ENCODE assay signal across 16 cellular contexts in the genomic region with DNA sequence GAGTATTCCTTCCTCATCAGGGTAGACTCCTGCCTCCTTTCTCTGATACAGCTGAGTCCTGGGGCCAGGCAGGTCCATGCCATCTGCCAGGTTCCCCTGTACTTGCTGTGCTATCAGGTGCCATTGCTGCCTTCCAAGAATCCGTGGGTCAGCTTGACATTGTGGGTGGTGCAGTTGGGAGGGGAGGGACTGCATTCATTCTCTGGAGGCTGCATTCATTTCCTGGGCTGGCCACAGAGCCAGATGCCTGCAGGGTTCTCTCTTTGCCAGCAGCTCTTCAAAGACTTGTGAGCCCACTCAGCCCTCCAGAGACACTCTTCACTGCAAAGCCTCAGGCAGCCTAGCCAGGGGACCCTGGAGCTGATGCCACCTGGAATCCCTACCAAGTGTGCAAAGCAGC. TPM values are rescaled to one million over a fixed set of nuclear protein-coding genes. Genes with fewer than 3 reads are reported as not detected.
DNase-seq lines count a peak whose midpoint lies in the region; ATAC-seq, FAIRE-seq and TF ChIP-seq lines count a peak whose summit lies in the region.
"Had no signal": no experiment of that assay in that cellular context is flagged by ENCODE, and none has a peak within 500 bp of the region (broad histone marks: within the 10 kb centered on the region; RNA-seq: fewer than 3 reads in every experiment).

No MANE protein-coding gene starts in this region.

- H3K79me2 ChIP-seq in GM23338 (replicated peaks; ENCODE audit: insufficient read depth), result no peaks in the 10 kb centered on the region

- peak overlapping the region; percentile 66; the same call in 1 of the 2 replicates for H2AFZ ChIP-seq in GM23338

- H3K36me3 ChIP-seq in GM23338 (ENCODE audit: insufficient read depth), result no peaks in the 10 kb centered on the region
- no peaks in the 10 kb centered on the region for H3K36me3 ChIP-seq in RWPE2 (ENCODE audit: low read depth)
- H3K36me3 ChIP-seq in tibial nerve, result no peaks in the 10 kb centered on the region
- no peaks in the 10 kb centered on the region for H3K36me3 ChIP-seq in small intestine (ENCODE audit: control insufficient read depth in 2 of 2, insufficient read depth in 2 of 2, low read length in 2 of 2)
- H3K36me3 ChIP-seq: adrenal gland, colonic mucosa had no signal

- H3K4me2 ChIP-seq in GM23338, result no peak overlapping the region

- H3K9me3 Mint-ChIP-seq in GM23338, result no peaks in the 10 kb centered on the region
- H3K9me3 Mint-ChIP-seq: activated T-cell treated with anti-CD3 and anti-CD28 coated beads, Interleukin-2, amount 50 U/mL, for 24 hours had no signal

- 0 to 8% methylated on average over 1 of the region's 1 CpG for WGBS in tibial nerve, 2 donors
- WGBS in small intestine, 3 donors, result 0 to 22% (median 19%) methylated on average over 1 of the region's 1 CpG

- peaks cover 10% of the 10 kb centered on the region; the same call in 1 of the 2 replicates for H3K9me2 ChIP-seq in GM23338 (ENCODE audit: insufficient read depth)

- H3K27ac ChIP-seq in GM23338 (ENCODE audit: low read depth) (no peak overlapping the region), RWPE2 (ENCODE audit: poor library complexity, severe bottlenecking) (no peak overlapping the region), tibial nerve (no peak overlapping the region), small intestine (ENCODE audit: low read depth in 1 of 2, low read length in 1 of 2) (no peak overlapping the region)
- H3K27ac ChIP-seq: adrenal gland, colonic mucosa had no signal

- TF ChIP-seq POLR2A in tibial nerve (IDR thresholded peaks at IDR 0.05), result no peak

- H3F3A ChIP-seq in GM23338 (replicated peaks; ENCODE audit: low read depth), result no peaks in the 10 kb centered on the region

- H3K4me1 Mint-ChIP-seq in GM23338, result peaks cover 20% of the 10 kb centered on the region; the same call in 2 of the 3 replicates
- H3K4me1 Mint-ChIP-seq: memory B cell had no signal

- TF ChIP-seq CTCF in GM23338 (conservative IDR thresholded peaks at IDR 0.05; ENCODE audit: low read depth in 2 of 2) (no peak), RWPE2 (IDR thresholded peaks at IDR 0.05; ENCODE audit: poor library complexity, severe bottlenecking) (no peak), tibial nerve (IDR thresholded peaks at IDR 0.05) (no peak)

- no peak for TF ChIP-seq EP300 in tibial nerve (IDR thresholded peaks at IDR 0.05)

- no peaks in the 10 kb centered on the region for H4K20me1 ChIP-seq in GM23338 (replicated peaks; ENCODE audit: insufficient read depth)

- H3K9me3 ChIP-seq in RWPE2 (ENCODE audit: severe bottlenecking) (no peaks in the 10 kb centered on the region), tibial nerve (no peaks in the 10 kb centered on the region), small intestine (ENCODE audit: control insufficient read depth, low read depth) (no peaks in the 10 kb centered on the region)
- H3K9me3 ChIP-seq: adrenal gland, colonic mucosa had no signal

- H3K27me3 ChIP-seq in GM23338 (ENCODE audit: insufficient read depth), result no peaks in the 10 kb centered on the region
- H3K27me3 ChIP-seq in RWPE2 (ENCODE audit: insufficient read depth, poor library complexity, severe bottlenecking), result no peaks in the 10 kb centered on the region
- H3K27me3 ChIP-seq in tibial nerve, result no peaks in the 10 kb centered on the region
- H3K27me3 ChIP-seq in small intestine (ENCODE audit: control insufficient read depth in 2 of 2, insufficient read depth in 2 of 2, low read length in 2 of 2), result no peaks in the 10 kb centered on the region
- H3K27me3 ChIP-seq: adrenal gland, colonic mucosa had no signal

- H3K27me3 Mint-ChIP-seq in GM23338 (ENCODE audit: insufficient read depth, low read depth, poor library complexity), result no peaks in the 10 kb centered on the region
- H3K27me3 Mint-ChIP-seq: memory B cell had no signal

- no peak overlapping the region for H3K4me3 Mint-ChIP-seq in GM23338
- H3K4me3 Mint-ChIP-seq: activated T-cell treated with anti-CD3 and anti-CD28 coated beads, Interleukin-2, amount 50 U/mL, for 24 hours; memory B cell had no signal

- peak; percentile 22 for DNase-seq in AG20443 (ENCODE audit: low spot score)
- DNase-seq in GM23338 (ENCODE audit: low spot score), result no peak
- no peak for DNase-seq in RWPE2 (ENCODE audit: low spot score)
- peak; percentile 29 for DNase-seq in left ventricle myocardium superior
- no peak for DNase-seq in tibial nerve (ENCODE audit: low spot score in 2 of 2)
- no peak for DNase-seq in small intestine
- no peak for DNase-seq in NK-92 treated with Interleukin-12 subunit alpha and Interleukin-12 subunit beta, amount 100 ng/mL, for 24 hours (lab: John Stamatoyannopoulos, UW)
- DNase-seq: activated CD4-positive, alpha-beta T cell treated with anti-CD3 and anti-CD28 coated beads for 1 hour; activated T-cell treated with anti-CD3 and anti-CD28 coated beads, Interleukin-2, amount 50 U/mL, for 24 hours; adrenal gland; colonic mucosa; stimulated activated CD4-positive, alpha-beta T cell treated with anti-CD3 and anti-CD28 coated beads, Interleukin-2, amount 100 ng/mL, for 24 hours had no signal

- intact Hi-C loops in left ventricle myocardium superior (cut with micrococcal nuclease), result no loop called here

- no peaks in the 10 kb centered on the region for H3K36me3 Mint-ChIP-seq in GM23338 (ENCODE audit: low read depth)
- H3K36me3 Mint-ChIP-seq: memory B cell had no signal

- ATAC-seq in GM23338 (peak; percentile 43; the same call in 2 of the 3 replicates), RWPE2 (ENCODE audit: low read depth) (peak; percentile 31; the same call in 2 of the 3 replicates), left ventricle myocardium superior (peak; percentile 77), HG03460 (IDR thresholded peaks at IDR 0.05; ENCODE audit: unreplicated experiment) (no peak)

- H3K4me1 ChIP-seq in GM23338 (ENCODE audit: insufficient read depth) (peaks cover 4% of the 10 kb centered on the region; the same call in 1 of the 2 replicates), RWPE2 (ENCODE audit: insufficient read depth, poor library complexity, severe bottlenecking) (no peaks in the 10 kb centered on the region), tibial nerve (peaks cover 0 to 20% (median 0%) of the 10 kb centered on the region in 4 donors), small intestine (ENCODE audit: control insufficient read depth in 2 of 2, insufficient read depth in 1 of 2, low read depth in 1 of 2, low read length in 1 of 2) (no peaks in the 10 kb centered on the region)
- H3K4me1 ChIP-seq: adrenal gland, colonic mucosa had no signal

- H3K4me3 ChIP-seq in GM23338 (no peak overlapping the region), RWPE2 (ENCODE audit: severe bottlenecking) (no peak overlapping the region), tibial nerve (no peak overlapping the region), small intestine (ENCODE audit: low read depth in 1 of 2, low read length in 2 of 2) (no peak overlapping the region)
- H3K4me3 ChIP-seq: adrenal gland, colonic mucosa had no signal

- no peak for FAIRE-seq in small intestine (lab: Jason Lieb, UNC)
- FAIRE-seq: GM12892, HepG2 had no signal

- no peak overlapping the region for H3K27ac Mint-ChIP-seq in GM23338
- H3K27ac Mint-ChIP-seq: activated T-cell treated with anti-CD3 and anti-CD28 coated beads, Interleukin-2, amount 50 U/mL, for 24 hours; memory B cell had no signal

TF ChIP-seq in GM23338, 12 proteins besides CTCF, POLR2A, EP300 and RAD21:
- no peak for TF ChIP-seq POLR2AphosphoS5 (IDR thresholded peaks at IDR 0.05; ENCODE audit: low read depth)
- TF ChIP-seq JUNB (IDR thresholded peaks at IDR 0.05; ENCODE audit: unreplicated experiment), result no peak
- TF ChIP-seq EZH2 (IDR thresholded peaks at IDR 0.05; ENCODE audit: low read depth, unreplicated experiment), result no peak
- TF ChIP-seq CREB1 (CRISPR knock-in tag; IDR thresholded peaks at IDR 0.05; ENCODE audit: low read depth), result no peak
- no peak for TF ChIP-seq EZH2phosphoT487 (IDR thresholded peaks at IDR 0.05; ENCODE audit: unreplicated experiment)
- no peak for TF ChIP-seq ZNF331 (CRISPR knock-in tag; IDR thresholded peaks at IDR 0.05; ENCODE audit: low read depth)
- TF ChIP-seq, protein P1, sequence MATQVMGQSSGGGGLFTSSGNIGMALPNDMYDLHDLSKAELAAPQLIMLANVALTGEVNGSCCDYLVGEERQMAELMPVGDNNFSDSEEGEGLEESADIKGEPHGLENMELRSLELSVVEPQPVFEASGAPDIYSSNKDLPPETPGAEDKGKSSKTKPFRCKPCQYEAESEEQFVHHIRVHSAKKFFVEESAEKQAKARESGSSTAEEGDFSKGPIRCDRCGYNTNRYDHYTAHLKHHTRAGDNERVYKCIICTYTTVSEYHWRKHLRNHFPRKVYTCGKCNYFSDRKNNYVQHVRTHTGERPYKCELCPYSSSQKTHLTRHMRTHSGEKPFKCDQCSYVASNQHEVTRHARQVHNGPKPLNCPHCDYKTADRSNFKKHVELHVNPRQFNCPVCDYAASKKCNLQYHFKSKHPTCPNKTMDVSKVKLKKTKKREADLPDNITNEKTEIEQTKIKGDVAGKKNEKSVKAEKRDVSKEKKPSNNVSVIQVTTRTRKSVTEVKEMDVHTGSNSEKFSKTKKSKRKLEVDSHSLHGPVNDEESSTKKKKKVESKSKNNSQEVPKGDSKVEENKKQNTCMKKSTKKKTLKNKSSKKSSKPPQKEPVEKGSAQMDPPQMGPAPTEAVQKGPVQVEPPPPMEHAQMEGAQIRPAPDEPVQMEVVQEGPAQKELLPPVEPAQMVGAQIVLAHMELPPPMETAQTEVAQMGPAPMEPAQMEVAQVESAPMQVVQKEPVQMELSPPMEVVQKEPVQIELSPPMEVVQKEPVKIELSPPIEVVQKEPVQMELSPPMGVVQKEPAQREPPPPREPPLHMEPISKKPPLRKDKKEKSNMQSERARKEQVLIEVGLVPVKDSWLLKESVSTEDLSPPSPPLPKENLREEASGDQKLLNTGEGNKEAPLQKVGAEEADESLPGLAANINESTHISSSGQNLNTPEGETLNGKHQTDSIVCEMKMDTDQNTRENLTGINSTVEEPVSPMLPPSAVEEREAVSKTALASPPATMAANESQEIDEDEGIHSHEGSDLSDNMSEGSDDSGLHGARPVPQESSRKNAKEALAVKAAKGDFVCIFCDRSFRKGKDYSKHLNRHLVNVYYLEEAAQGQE (IDR thresholded peaks at IDR 0.05; ENCODE audit: unreplicated experiment), result no peak
- TF ChIP-seq, protein P2, sequence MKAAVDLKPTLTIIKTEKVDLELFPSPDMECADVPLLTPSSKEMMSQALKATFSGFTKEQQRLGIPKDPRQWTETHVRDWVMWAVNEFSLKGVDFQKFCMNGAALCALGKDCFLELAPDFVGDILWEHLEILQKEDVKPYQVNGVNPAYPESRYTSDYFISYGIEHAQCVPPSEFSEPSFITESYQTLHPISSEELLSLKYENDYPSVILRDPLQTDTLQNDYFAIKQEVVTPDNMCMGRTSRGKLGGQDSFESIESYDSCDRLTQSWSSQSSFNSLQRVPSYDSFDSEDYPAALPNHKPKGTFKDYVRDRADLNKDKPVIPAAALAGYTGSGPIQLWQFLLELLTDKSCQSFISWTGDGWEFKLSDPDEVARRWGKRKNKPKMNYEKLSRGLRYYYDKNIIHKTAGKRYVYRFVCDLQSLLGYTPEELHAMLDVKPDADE (IDR thresholded peaks at IDR 0.05), result no peak
TF ChIP-seq in GM23338: peak in this region for 0.

RNA-seq across cellular contexts. Expression of a gene that starts 20.7 kb away (rescaled TPM):
- not detected in 2 replicates for total RNA-seq in GM23338 (2014; rRNA removed; shearing (Covaris generic))
- polyA plus RNA-seq in GM23338 (2016; fragmentation: Nextera tagmentation; extraction: Ambion mirVana), result not detected in 2 replicates
- not detected for total RNA-seq in left ventricle myocardium superior
- 1 to 10 TPM in 2 of 4 donors, under 1 TPM in 1, not detected in 1; 0.63 to 6.5 (median 2.1) TPM for total RNA-seq in tibial nerve
- under 1 TPM in 1 of 3 donors, not detected in 2; 0.07 TPM for polyA plus RNA-seq in small intestine
- total RNA-seq: HepG2 had no signal
- polyA plus RNA-seq: HepG2 had no signal

Comparison
In these comparisons a context has a peak if more than half of its experiments do, and no peak if none do; other contexts are left out.
1. DNase-seq: peak in AG20443 (single experiment) and left ventricle myocardium superior (single experiment); none in GM23338 (single experiment), RWPE2 (single experiment), tibial nerve (0 of 2), small intestine (single experiment) and NK-92 treated with Interleukin-12 subunit alpha and Interleukin-12 subunit beta, amount 100 ng/mL, for 24 hours (single experiment).